In genomic region chr2:127134235-127134634, GRCh38 we compare ENCODE assay signal across 19 cellular contexts.
"Had no signal": no experiment of that assay in that cellular context is flagged by ENCODE, and none has a peak within 500 bp of the region (broad histone marks: within the 10 kb centered on the region; RNA-seq: fewer than 3 reads in every experiment).

No MANE protein-coding gene starts in this region.

- DNase-seq: activated CD4-positive, alpha-beta memory T cell treated with anti-CD3 and anti-CD28 coated beads, Interleukin-2, amount 10 ng/mL, durations not matched to agents 7 days and 5 days; activated CD4-positive, alpha-beta T cell treated with anti-CD3 and anti-CD28 coated beads for 36 hours; activated CD8-positive, alpha-beta memory T cell treated with anti-CD3 and anti-CD28 coated beads, Interleukin-2, amount 50 U/mL, for 4 hours; activated gamma-delta T cell; activated T-cell treated with anti-CD3 and anti-CD28 coated beads, Interleukin-2, amount 50 U/mL, for 72 hours; amniotic stem cell; central memory CD4-positive, alpha-beta T cell; effector CD8-positive, alpha-beta T cell; foreskin melanocyte; heart left ventricle; stimulated activated CD4-positive, alpha-beta T cell treated with anti-CD3 and anti-CD28 coated beads, Interleukin-1b, Interleukin-23, amount 100 ng/mL, for 48 hours; T-cell; T1000; transverse colon had no signal

- H3K4me1 Mint-ChIP-seq: activated CD4-positive, alpha-beta memory T cell treated with anti-CD3 and anti-CD28 coated beads, Interleukin-2, amount 10 ng/mL, durations not matched to agents 7 days and 5 days; activated CD4-positive, alpha-beta T cell treated with anti-CD3 and anti-CD28 coated beads for 36 hours; T-cell had no signal

- H3K36me3 ChIP-seq: heart left ventricle, transverse colon, vagina had no signal

- H3K27ac Mint-ChIP-seq: activated CD4-positive, alpha-beta memory T cell treated with anti-CD3 and anti-CD28 coated beads, Interleukin-2, amount 10 ng/mL, durations not matched to agents 7 days and 5 days; activated CD4-positive, alpha-beta T cell treated with anti-CD3 and anti-CD28 coated beads for 36 hours; activated naive CD4-positive, alpha-beta T cell treated with anti-CD3 and anti-CD28 coated beads, Interleukin-2, amount 50 U/mL, for 72 hours; activated T-cell treated with anti-CD3 and anti-CD28 coated beads, Interleukin-2, amount 50 U/mL, for 72 hours; T-cell had no signal

- H3K9me3 ChIP-seq: transverse colon, vagina had no signal

- H3K9me3 Mint-ChIP-seq: activated CD4-positive, alpha-beta memory T cell treated with anti-CD3 and anti-CD28 coated beads, Interleukin-2, amount 10 ng/mL, durations not matched to agents 7 days and 5 days; activated naive CD4-positive, alpha-beta T cell treated with anti-CD3 and anti-CD28 coated beads, Interleukin-2, amount 50 U/mL, for 72 hours; activated T-cell treated with anti-CD3 and anti-CD28 coated beads, Interleukin-2, amount 50 U/mL, for 72 hours; T-cell had no signal

- H3K4me1 ChIP-seq: parathyroid adenoma, vagina had no signal

- H3K27ac ChIP-seq: coronary artery, parathyroid adenoma, transverse colon, vagina, VCaP had no signal

- H3K79me2 ChIP-seq: parathyroid adenoma had no signal

- H3K36me3 Mint-ChIP-seq: activated naive CD4-positive, alpha-beta T cell treated with anti-CD3 and anti-CD28 coated beads, Interleukin-2, amount 50 U/mL, for 72 hours; T-cell had no signal

- H3K4me3 Mint-ChIP-seq: activated CD4-positive, alpha-beta memory T cell treated with anti-CD3 and anti-CD28 coated beads, Interleukin-2, amount 10 ng/mL, durations not matched to agents 7 days and 5 days; activated CD4-positive, alpha-beta T cell treated with anti-CD3 and anti-CD28 coated beads for 36 hours; activated T-cell treated with anti-CD3 and anti-CD28 coated beads, Interleukin-2, amount 50 U/mL, for 72 hours; T-cell had no signal

- H2AFZ ChIP-seq: parathyroid adenoma had no signal

- ATAC-seq: activated CD4-positive, alpha-beta T cell treated with anti-CD3 and anti-CD28 coated beads for 36 hours; activated naive CD4-positive, alpha-beta T cell treated with anti-CD3 and anti-CD28 coated beads, Interleukin-2, amount 50 U/mL, for 72 hours; activated T-cell treated with anti-CD3 and anti-CD28 coated beads, Interleukin-2, amount 50 U/mL, for 72 hours; heart left ventricle; T-cell had no signal

- H3K4me3 ChIP-seq: coronary artery, heart left ventricle, transverse colon, vagina had no signal

- H3K27me3 ChIP-seq: heart left ventricle, transverse colon, vagina had no signal

- H3K27me3 Mint-ChIP-seq: activated CD4-positive, alpha-beta T cell treated with anti-CD3 and anti-CD28 coated beads for 36 hours had no signal

- H3K9ac ChIP-seq: parathyroid adenoma had no signal
